8 cellular contexts compared by ENCODE assay signal in genomic region chr19:40420451-40420765, GRCh38. TPM values are rescaled to one million over a fixed set of nuclear protein-coding genes. Genes with fewer than 3 reads are reported as not detected.
A peak's percentile ranks its signal among the peaks of the same experiment; 100 is the strongest.
DNase-seq lines count a peak whose midpoint lies in the region; ATAC-seq and TF ChIP-seq lines count a peak whose summit lies in the region.

No MANE protein-coding gene starts in this region.

- no peaks in the 10 kb centered on the region for H3K9me3 Mint-ChIP-seq in activated CD8-positive, alpha-beta T cell treated with anti-CD3 and anti-CD28 coated beads, Interleukin-2, amount 10 ng/mL, durations not matched to agents 7 days and 5 days (ENCODE audit: insufficient read depth)
- no peaks in the 10 kb centered on the region for H3K9me3 Mint-ChIP-seq in stimulated activated naive B cell treated with anti-CD40 and anti-IgM and Interleukin-4, amounts not matched to agents 10 μg/mL and 1 μg/mL and 100 μg/mL, for 72 hours

- no peaks in the 10 kb centered on the region for H3K27me3 Mint-ChIP-seq in activated CD8-positive, alpha-beta T cell treated with anti-CD3 and anti-CD28 coated beads, Interleukin-2, amount 10 ng/mL, durations not matched to agents 7 days and 5 days (ENCODE audit: low read depth)
- H3K27me3 Mint-ChIP-seq in stimulated activated naive B cell treated with anti-CD40 and anti-IgM and Interleukin-4, amounts not matched to agents 10 μg/mL and 1 μg/mL and 100 μg/mL, for 72 hours = peaks cover 5 to 15% of the 10 kb centered on the region in 2 donors

- peaks cover 49% of the 10 kb centered on the region for H3K4me1 Mint-ChIP-seq in activated CD8-positive, alpha-beta T cell treated with anti-CD3 and anti-CD28 coated beads, Interleukin-2, amount 10 ng/mL, durations not matched to agents 7 days and 5 days (ENCODE audit: low read depth)
- H3K4me1 Mint-ChIP-seq in stimulated activated naive B cell treated with anti-CD40 and anti-IgM and Interleukin-4, amounts not matched to agents 10 μg/mL and 1 μg/mL and 100 μg/mL, for 72 hours = peaks cover 19 to 34% of the 10 kb centered on the region in 2 donors

- no peaks in the 10 kb centered on the region for H3K9me3 ChIP-seq in iPS-18a (ENCODE audit: control insufficient read depth, low read depth, low read length)

- TF ChIP-seq CTCF in HFF-Myc (IDR thresholded peaks at IDR 0.05; ENCODE audit: low read depth, low read length, missing control alignments) = no peak

- no peak for DNase-seq in HFF-Myc (ENCODE audit: extremely low read depth, low read depth)
- DNase-seq in activated CD8-positive, alpha-beta T cell treated with anti-CD3 and anti-CD28 coated beads, Interleukin-2, amount 10 ng/mL, durations not matched to agents 7 days and 5 days = no peak
- no peak for DNase-seq in stimulated activated naive B cell treated with anti-CD40 and anti-IgM and Interleukin-4, amounts not matched to agents 10 μg/mL and 1 μg/mL and 100 μg/mL, for 72 hours
- no peak for DNase-seq in iPS-NIHi11 (ENCODE audit: low spot score)
- no peak for DNase-seq in mucosa of gallbladder (ENCODE audit: low spot score)
- DNase-seq in NCI-H1694 (lab: John Stamatoyannopoulos, UW) = no peak
- no peak for DNase-seq in stimulated activated CD4-positive, alpha-beta T cell treated with anti-CD3 and anti-CD28 coated beads, Interleukin-4, amount 100 ng/mL, for 1 hour

- peak overlapping the region; percentile 80 for H3K4me3 Mint-ChIP-seq in activated CD8-positive, alpha-beta T cell treated with anti-CD3 and anti-CD28 coated beads, Interleukin-2, amount 10 ng/mL, durations not matched to agents 7 days and 5 days
- H3K4me3 Mint-ChIP-seq in stimulated activated naive B cell treated with anti-CD40 and anti-IgM and Interleukin-4, amounts not matched to agents 10 μg/mL and 1 μg/mL and 100 μg/mL, for 72 hours = peak overlapping the region; percentile 86 to 96

- H3K4me1 ChIP-seq in iPS-18a (ENCODE audit: control insufficient read depth, low read depth, low read length) = peaks cover 6% of the 10 kb centered on the region

- no peak overlapping the region for H3K9ac ChIP-seq in iPS-18a (ENCODE audit: low read length)

- H3K27ac Mint-ChIP-seq in activated CD8-positive, alpha-beta T cell treated with anti-CD3 and anti-CD28 coated beads, Interleukin-2, amount 10 ng/mL, durations not matched to agents 7 days and 5 days = peak overlapping the region; percentile 92
- peak overlapping the region; percentile 96 for H3K27ac Mint-ChIP-seq in stimulated activated naive B cell treated with anti-CD40 and anti-IgM and Interleukin-4, amounts not matched to agents 10 μg/mL and 1 μg/mL and 100 μg/mL, for 72 hours

- POLR2A ChIA-PET in activated CD8-positive, alpha-beta T cell treated with anti-CD3 and anti-CD28 coated beads, Interleukin-2, amount 10 ng/mL, durations not matched to agents 7 days and 5 days (lab: Charles Lee) = interaction anchor here (0.6 to 1.9 kb wide), 13 partner anchors 10 to 1583 kb away, joined by 3 to 24 read pairs (median 4); partner anchors contain the start of genes BLVRB, C19orf47, PLD3 and SERTAD3

- H3K27ac ChIP-seq in iPS-18a (ENCODE audit: low read length) = no peak overlapping the region

- no peaks in the 10 kb centered on the region for H3K36me3 ChIP-seq in iPS-18a (ENCODE audit: control insufficient read depth, low read depth, low read length)

- no peak for ATAC-seq in activated CD8-positive, alpha-beta T cell treated with anti-CD3 and anti-CD28 coated beads, Interleukin-2, amount 10 ng/mL, durations not matched to agents 7 days and 5 days
- ATAC-seq in stimulated activated naive B cell treated with anti-CD40 and anti-IgM and Interleukin-4, amounts not matched to agents 10 μg/mL and 1 μg/mL and 100 μg/mL, for 72 hours (replicated peaks) = no peak

- peaks cover 20% of the 10 kb centered on the region for H3K36me3 Mint-ChIP-seq in activated CD8-positive, alpha-beta T cell treated with anti-CD3 and anti-CD28 coated beads, Interleukin-2, amount 10 ng/mL, durations not matched to agents 7 days and 5 days (ENCODE audit: low read depth)
- H3K36me3 Mint-ChIP-seq in stimulated activated naive B cell treated with anti-CD40 and anti-IgM and Interleukin-4, amounts not matched to agents 10 μg/mL and 1 μg/mL and 100 μg/mL, for 72 hours = peaks cover 6 to 7% of the 10 kb centered on the region in 2 donors

- no peaks in the 10 kb centered on the region for H3K27me3 ChIP-seq in iPS-18a (ENCODE audit: control insufficient read depth, insufficient read depth, low read length)

- CTCF ChIA-PET in activated CD8-positive, alpha-beta T cell treated with anti-CD3 and anti-CD28 coated beads, Interleukin-2, amount 10 ng/mL, durations not matched to agents 7 days and 5 days (lab: Charles Lee) = interaction anchor here (0.7 to 4.2 kb wide), 26 partner anchors 9 to 1019 kb away, joined by 3 to 38 read pairs (median 6); partner anchors contain the start of genes BLVRB, C19orf47, DMAC2 and PLD3

- H3K4me3 ChIP-seq in HFF-Myc (replicated peaks; ENCODE audit: low read depth, low read length) = peak overlapping the region; percentile 55
- H3K4me3 ChIP-seq in iPS-18a (ENCODE audit: low read length) = peak overlapping the region; percentile 71

RNA-seq across cellular contexts. Expression of gene SERTAD1, which starts 5.4 kb away (rescaled TPM):
- 10 to 100 TPM in 1 of 2 experiments, 1 to 10 TPM in 1; 9.3 to 10.1 TPM for total RNA-seq in activated CD8-positive, alpha-beta T cell treated with anti-CD3 and anti-CD28 coated beads, Interleukin-2, amount 10 ng/mL, durations not matched to agents 7 days and 5 days
- 13.2 TPM for total RNA-seq in mucosa of gallbladder

RNA-seq across cellular contexts. Expression of gene PRX, which starts 7.2 kb away (rescaled TPM):
- total RNA-seq in activated CD8-positive, alpha-beta T cell treated with anti-CD3 and anti-CD28 coated beads, Interleukin-2, amount 10 ng/mL, durations not matched to agents 7 days and 5 days = 1 to 10 TPM in 1 of 2 experiments, under 1 TPM in 1; 0.84 to 1.1 TPM
- total RNA-seq in mucosa of gallbladder = 7.0 TPM

RNA-seq across cellular contexts. Expression of gene SERTAD3, which starts 23.7 kb away (rescaled TPM):
- 10 to 100 TPM; 10.0 to 11.9 TPM for total RNA-seq in activated CD8-positive, alpha-beta T cell treated with anti-CD3 and anti-CD28 coated beads, Interleukin-2, amount 10 ng/mL, durations not matched to agents 7 days and 5 days
- total RNA-seq in mucosa of gallbladder = 38.8 TPM

RNA-seq across cellular contexts. Expression of gene HIPK4, which starts 30.4 kb away (rescaled TPM):
- under 1 TPM in 1 of 2 experiments, not detected in 1; 0.10 TPM for total RNA-seq in activated CD8-positive, alpha-beta T cell treated with anti-CD3 and anti-CD28 coated beads, Interleukin-2, amount 10 ng/mL, durations not matched to agents 7 days and 5 days
- not detected for total RNA-seq in mucosa of gallbladder

RNA-seq across cellular contexts. Expression of gene BLVRB, which starts 45.1 kb away (rescaled TPM):
- 10 to 100 TPM; 15.1 to 16.5 TPM for total RNA-seq in activated CD8-positive, alpha-beta T cell treated with anti-CD3 and anti-CD28 coated beads, Interleukin-2, amount 10 ng/mL, durations not matched to agents 7 days and 5 days
- 65.9 TPM for total RNA-seq in mucosa of gallbladder
